8 cellular contexts compared by ENCODE assay signal in genomic region chr6:16129623-16130243, GRCh38. TPM values are rescaled to one million over a fixed set of nuclear protein-coding genes. Genes with fewer than 3 reads are reported as not detected.
DNase-seq lines count a peak whose midpoint lies in the region; ATAC-seq and TF ChIP-seq lines count a peak whose summit lies in the region.

No MANE protein-coding gene starts in this region.

- peak overlapping the region; percentile 97 for H3K4me3 Mint-ChIP-seq in activated naive CD8-positive, alpha-beta T cell

- H3K4me1 ChIP-seq in heart left ventricle (peaks cover 0 to 49% (median 41%) of the 10 kb centered on the region in 12 donors), prostate gland (replicated peaks) (peaks cover 13% of the 10 kb centered on the region)

- H3K9me3 ChIP-seq in heart left ventricle (no peaks in the 10 kb centered on the region), prostate gland (no peaks in the 10 kb centered on the region)

- ATAC-seq in GM21381 (IDR thresholded peaks at IDR 0.05; ENCODE audit: unreplicated experiment) (peak; percentile 6), heart left ventricle (peak in 1 of 4 donors; percentile 2), GM19395 (IDR thresholded peaks at IDR 0.05; ENCODE audit: unreplicated experiment) (no peak)

- TF ChIP-seq POLR2A in heart left ventricle (IDR thresholded peaks at IDR 0.05) (no peak), prostate gland (IDR thresholded peaks at IDR 0.05) (no peak)

- intact Hi-C loops in heart left ventricle (cut with DNase I), result loop anchor here (2.0 to 10.0 kb wide), 10 partner anchors 53 to 439 kb away; no protein-coding TSS in a partner anchor
- intact Hi-C loops in prostate gland (cut with DNase I), result loop anchor here (5.0 to 10.0 kb wide), 2 partner anchors 55 to 78 kb away; no protein-coding TSS in a partner anchor

- H3K9me3 Mint-ChIP-seq in activated naive CD8-positive, alpha-beta T cell (ENCODE audit: low read depth), result no peaks in the 10 kb centered on the region

- TF ChIP-seq CTCF in AG09309 (IDR thresholded peaks at IDR 0.05; ENCODE audit: control insufficient read depth, insufficient read depth, low read depth, low read length, missing control alignments) (no peak), heart left ventricle (IDR thresholded peaks at IDR 0.05) (peak in 1 of 12 donors; percentile 3), prostate gland (IDR thresholded peaks at IDR 0.05) (no peak)

- H3K27ac Mint-ChIP-seq in activated naive CD8-positive, alpha-beta T cell, result peak overlapping the region; percentile 96

- no peaks in the 10 kb centered on the region for H3K27me3 Mint-ChIP-seq in activated naive CD8-positive, alpha-beta T cell

- H3K36me3 Mint-ChIP-seq in activated naive CD8-positive, alpha-beta T cell, result peaks cover 3% of the 10 kb centered on the region

- peak overlapping the region; percentile 93 for H3K4me3 ChIP-seq in AG09309 (ENCODE audit: control insufficient read depth, low read depth, low read length)
- peak overlapping the region; percentile 67 to 99 (median 94) for H3K4me3 ChIP-seq in heart left ventricle
- peak overlapping the region; percentile 100 for H3K4me3 ChIP-seq in prostate gland

- H3K27ac ChIP-seq in heart left ventricle, result peak overlapping the region; percentile 91 to 99 (median 96)
- peak overlapping the region; percentile 97 to 98 for H3K27ac ChIP-seq in prostate gland

- H3K27me3 ChIP-seq in heart left ventricle (no peaks in the 10 kb centered on the region), prostate gland (replicated peaks; ENCODE audit: insufficient read depth) (no peaks in the 10 kb centered on the region)

- H3K4me1 Mint-ChIP-seq in activated naive CD8-positive, alpha-beta T cell (ENCODE audit: low read depth), result peaks cover 52% of the 10 kb centered on the region

- H3K36me3 ChIP-seq in heart left ventricle (peaks cover 0 to 17% (median 4%) of the 10 kb centered on the region in 9 donors), prostate gland (no peaks in the 10 kb centered on the region)

- no peak for DNase-seq in AG09309 (ENCODE audit: low read depth)
- DNase-seq in NCI-H69 (lab: John Stamatoyannopoulos, UW), result peak; percentile 85
- peak in 3 of 5 donors; percentile 16 to 73 (median 30) for DNase-seq in heart left ventricle
- no peak for DNase-seq in prostate gland (ENCODE audit: low spot score)
- no peak for DNase-seq in NCI-H774 (lab: John Stamatoyannopoulos, UW)

- 0 to 1% (median 0%) methylated on average over 24 to 33 of the region's 33 CpGs for WGBS in heart left ventricle, 4 donors
- WGBS in prostate gland, result under 1% methylated on average over 30 of the region's 33 CpGs

RNA-seq across cellular contexts. Expression of gene MYLIP, which starts 0.8 kb away (rescaled TPM):
- 10 to 100 TPM in 8 of 9 donors, 1 to 10 TPM in 1; 6.6 to 19.9 (median 13.7) TPM for total RNA-seq in heart left ventricle
- 10 to 100 TPM in 1 of 2 donors, 1 to 10 TPM in 1; 7.2 to 12.4 TPM for polyA plus RNA-seq in heart left ventricle
- 10 to 100 TPM; 39.6 to 58.1 TPM for total RNA-seq in prostate gland

Comparison
In these comparisons a context has a peak if more than half of its experiments do, and no peak if none do; other contexts are left out.
1. DNase-seq: peak in NCI-H69 (single experiment) and heart left ventricle (3 of 5); none in AG09309 (single experiment), prostate gland (single experiment) and NCI-H774 (single experiment).
2. Peak in every context shown above with its lines, with median percentiles within 50 percentile points of each other: H3K4me3 ChIP-seq.